In the genomic region with DNA sequence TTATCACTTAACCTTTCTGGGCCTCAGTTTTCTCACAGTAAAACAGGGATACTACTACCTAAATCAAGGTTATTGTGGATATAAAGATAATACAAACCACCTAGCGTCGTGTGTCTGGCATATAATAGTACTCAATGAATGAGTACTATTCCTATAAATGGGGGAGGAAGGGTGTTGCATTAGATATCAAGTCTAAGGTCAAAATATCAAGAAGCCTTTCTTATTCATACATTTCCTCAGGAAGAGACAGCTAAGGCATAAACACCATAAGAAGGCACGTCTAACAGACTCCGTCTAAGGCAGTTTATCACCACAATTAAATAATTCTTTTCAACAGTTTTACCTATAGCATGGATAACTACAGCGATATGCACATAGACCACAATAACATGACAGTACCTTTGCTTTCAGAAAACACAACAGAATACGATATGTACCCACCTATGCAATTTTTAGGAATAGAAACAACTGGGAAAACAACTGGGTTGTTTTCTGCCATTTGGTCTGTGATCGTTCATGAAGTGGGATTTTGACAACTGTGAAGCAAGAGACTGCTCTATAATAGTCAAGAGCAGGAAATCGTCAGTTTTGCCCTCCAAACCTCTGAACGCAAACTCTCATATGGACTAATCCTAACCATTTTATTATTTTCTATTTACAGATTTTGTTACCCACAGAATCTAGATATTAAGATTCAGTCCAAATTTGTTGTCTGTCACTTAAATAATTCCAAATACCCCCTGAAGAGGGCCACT, we compare ENCODE assay signal across 14 cellular contexts. TPM values are rescaled to one million over a fixed set of nuclear protein-coding genes. Genes with fewer than 3 reads are reported as not detected.
DNase-seq lines count a peak whose midpoint lies in the region; ATAC-seq, FAIRE-seq and TF ChIP-seq lines count a peak whose summit lies in the region.
"Had no signal": no experiment of that assay in that cellular context is flagged by ENCODE, and none has a peak within 500 bp of the region (broad histone marks: within the 10 kb centered on the region; RNA-seq: fewer than 3 reads in every experiment).

No MANE protein-coding gene starts in this region.

- H3K27me3 ChIP-seq in liver (ENCODE audit: control insufficient read depth in 4 of 4, insufficient read depth in 4 of 4, low read length in 3 of 4) (no peaks in the 10 kb centered on the region), HepG2 (ENCODE audit: control insufficient read depth in 1 of 2, insufficient read depth in 2 of 2, low read length in 2 of 2) (no peaks in the 10 kb centered on the region), right lobe of liver (no peaks in the 10 kb centered on the region), prostate gland (replicated peaks; ENCODE audit: insufficient read depth) (no peaks in the 10 kb centered on the region)
- H3K27me3 ChIP-seq: BLaER1 treated with 17β-estradiol and CSF1 and Interleukin-3, amounts not matched to agents 10 nM and 100 nM had no signal

- ATAC-seq in HepG2 (no peak), right lobe of liver (peak in 3 of 4 donors; percentile 39 to 74 (median 67))
- ATAC-seq: GM12878, GM23338 had no signal

- H3K27ac Mint-ChIP-seq in chondrocyte (ENCODE audit: unreplicated experiment), result no peak overlapping the region
- H3K27ac Mint-ChIP-seq in MCF 10A (ENCODE audit: low read depth, unreplicated experiment), result no peak overlapping the region
- H3K27ac Mint-ChIP-seq: CD4-positive, CD25-positive, alpha-beta regulatory T cell; GM23338 had no signal

- H3K36me3 ChIP-seq in liver (ENCODE audit: control insufficient read depth in 4 of 4, insufficient read depth in 3 of 4, low read depth in 1 of 4, low read length in 3 of 4) (peaks cover 2 to 4% (median 2%) of the 10 kb centered on the region in 4 donors), HepG2 (replicated peaks in 1 of 2; ENCODE audit: control insufficient read depth in 1 of 2, insufficient read depth in 2 of 2, low read length in 2 of 2) (peaks cover 2 to 12% of the 10 kb centered on the region in 2 experiments), right lobe of liver (peaks cover 0 to 2% (median 0%) of the 10 kb centered on the region in 4 donors), prostate gland (no peaks in the 10 kb centered on the region)

- BruUV-seq in HepG2 (replicated peaks; lab: Mats Ljungman, UMichigan), result no TSS peak
- no TSS peak for BruUV-seq in MCF 10A (replicated peaks; lab: Mats Ljungman, UMichigan)

- H3K27ac ChIP-seq in liver (ENCODE audit: low read depth in 1 of 2, low read length in 2 of 2), result no peak overlapping the region
- no peak overlapping the region for H3K27ac ChIP-seq in HepG2 (ENCODE audit: extremely low read length, insufficient read depth, low read length)
- peak overlapping the region in 1 of 3 donors; percentile 27 for H3K27ac ChIP-seq in right lobe of liver
- H3K27ac ChIP-seq in prostate gland, result no peak overlapping the region
- H3K27ac ChIP-seq: BLaER1 treated with 17β-estradiol and CSF1 and Interleukin-3, amounts not matched to agents 10 nM and 100 nM had no signal

- TF ChIP-seq POLR2A in HepG2 (IDR thresholded peaks at IDR 0.05; ENCODE audit: insufficient read depth in 1 of 2, low read depth in 2 of 2, low read length in 2 of 2), result no peak
- TF ChIP-seq POLR2A in right lobe of liver (IDR thresholded peaks at IDR 0.05), result no peak
- no peak for TF ChIP-seq POLR2A in prostate gland (IDR thresholded peaks at IDR 0.05)

- H3K4me1 Mint-ChIP-seq in chondrocyte (ENCODE audit: low read depth), result peaks cover 15% of the 10 kb centered on the region
- no peaks in the 10 kb centered on the region for H3K4me1 Mint-ChIP-seq in MCF 10A (ENCODE audit: insufficient read depth, unreplicated experiment)
- H3K4me1 Mint-ChIP-seq: GM23338 had no signal

- H3K27me3 Mint-ChIP-seq in chondrocyte (ENCODE audit: low read depth) (no peaks in the 10 kb centered on the region), MCF 10A (ENCODE audit: insufficient read depth, unreplicated experiment) (no peaks in the 10 kb centered on the region)
- H3K27me3 Mint-ChIP-seq: CD4-positive, CD25-positive, alpha-beta regulatory T cell had no signal

- CTCF ChIA-PET in HepG2 (lab: Yijun Ruan, JAX; ENCODE audit: low intra/inter-chr PET ratio, low total read pairs), result no interaction called here
- CTCF ChIA-PET in MCF 10A (lab: Yijun Ruan, JAX), result no interaction called here
- CTCF ChIA-PET in GM10248 (lab: Yijun Ruan, JAX), result no interaction called here

- no peak for FAIRE-seq in HepG2 (lab: Jason Lieb, UNC)
- FAIRE-seq: GM12878 had no signal

- H4K20me1 ChIP-seq in HepG2 (ENCODE audit: insufficient read depth, low read length), result no peaks in the 10 kb centered on the region

- H3K4me3 ChIP-seq in liver (ENCODE audit: low read depth in 1 of 3, low read length in 3 of 3) (no peak overlapping the region), HepG2 (replicated peaks in 1 of 3; ENCODE audit: insufficient read depth in 1 of 3, low read depth in 2 of 3, low read length in 3 of 3) (no peak overlapping the region), right lobe of liver (no peak overlapping the region), prostate gland (no peak overlapping the region)
- H3K4me3 ChIP-seq: BLaER1 treated with 17β-estradiol and CSF1 and Interleukin-3, amounts not matched to agents 10 nM and 100 nM; GM12878; GM23338 had no signal

- TF ChIP-seq CTCF in liver (IDR thresholded peaks at IDR 0.05; ENCODE audit: low read depth, low read length, missing input control) (no peak), HepG2 (CRISPR knock-in tag; IDR thresholded peaks at IDR 0.05) (no peak), chondrocyte (IDR thresholded peaks at IDR 0.05) (peak; percentile 13), right lobe of liver (IDR thresholded peaks at IDR 0.05) (no peak), MCF 10A (IDR thresholded peaks at IDR 0.05; ENCODE audit: unreplicated experiment) (no peak), GM10248 (IDR thresholded peaks at IDR 0.05; ENCODE audit: control extremely low read depth, extremely low read depth, low read depth, missing control alignments) (no peak), prostate gland (IDR thresholded peaks at IDR 0.05) (no peak)

- in situ Hi-C loops in HepG2 (cut with HindIII; ENCODE audit: extremely low pct_ligation_motif_present, low pct_unique_long_range_greater_than_20kb), result no loop called here

- no peak overlapping the region for H3K9ac ChIP-seq in liver (ENCODE audit: low read depth in 1 of 2, low read length in 2 of 2)
- H3K9ac ChIP-seq in HepG2 (ENCODE audit: insufficient read depth, low read depth, low read length), result no peak overlapping the region
- H3K9ac ChIP-seq: BLaER1 treated with 17β-estradiol and CSF1 and Interleukin-3, amounts not matched to agents 10 nM and 100 nM had no signal

- H3K4me1 ChIP-seq in liver (ENCODE audit: control insufficient read depth in 4 of 4, insufficient read depth in 4 of 4, low read length in 3 of 4) (peaks cover 0 to 4% (median 3%) of the 10 kb centered on the region in 4 donors), HepG2 (ENCODE audit: insufficient read depth, low read length) (no peaks in the 10 kb centered on the region), right lobe of liver (no peaks in the 10 kb centered on the region), prostate gland (replicated peaks) (no peaks in the 10 kb centered on the region)

- TF ChIP-seq RAD21 in liver (IDR thresholded peaks at IDR 0.05) (no peak), HepG2 (CRISPR knock-in tag; IDR thresholded peaks at IDR 0.05) (no peak)

- no peak overlapping the region for H2AFZ ChIP-seq in HepG2 (ENCODE audit: low read length)
- H2AFZ ChIP-seq: GM23338 had no signal

- H3K36me3 Mint-ChIP-seq in chondrocyte (ENCODE audit: low read depth) (peaks cover 4% of the 10 kb centered on the region), MCF 10A (ENCODE audit: insufficient read depth, unreplicated experiment) (peaks cover 58% of the 10 kb centered on the region)

- no peak overlapping the region for H3K4me3 Mint-ChIP-seq in chondrocyte (ENCODE audit: unreplicated experiment)
- H3K4me3 Mint-ChIP-seq in MCF 10A (ENCODE audit: unreplicated experiment), result no peak overlapping the region
- H3K4me3 Mint-ChIP-seq: CD4-positive, CD25-positive, alpha-beta regulatory T cell; GM23338 had no signal

- H3K9me3 Mint-ChIP-seq in chondrocyte (ENCODE audit: low read depth) (no peaks in the 10 kb centered on the region), MCF 10A (ENCODE audit: unreplicated experiment) (no peaks in the 10 kb centered on the region)
- H3K9me3 Mint-ChIP-seq: CD4-positive, CD25-positive, alpha-beta regulatory T cell; GM23338 had no signal

- H3K9me3 ChIP-seq in liver (ENCODE audit: control insufficient read depth in 4 of 4, low read length in 3 of 4) (no peaks in the 10 kb centered on the region), HepG2 (ENCODE audit: low read length) (no peaks in the 10 kb centered on the region), right lobe of liver (no peaks in the 10 kb centered on the region), prostate gland (no peaks in the 10 kb centered on the region)
- H3K9me3 ChIP-seq: BLaER1 treated with 17β-estradiol and CSF1 and Interleukin-3, amounts not matched to agents 10 nM and 100 nM had no signal

- H3K4me2 ChIP-seq in HepG2 (ENCODE audit: low read depth, low read length), result no peak overlapping the region
- H3K4me2 ChIP-seq: BLaER1 treated with 17β-estradiol and CSF1 and Interleukin-3, amounts not matched to agents 10 nM and 100 nM; GM23338 had no signal

- intact Hi-C loops in HepG2 (cut with micrococcal nuclease; ENCODE audit: unreplicated experiment), result no loop called here
- intact Hi-C loops in right lobe of liver (cut with DNase I), result no loop called here
- intact Hi-C loops in MCF 10A (cut with micrococcal nuclease), result no loop called here
- intact Hi-C loops in prostate gland (cut with DNase I), result no loop called here

- WGBS in liver, result 85% methylated on average over 9 of the region's 9 CpGs
- 98% methylated on average over 9 of the region's 9 CpGs for WGBS in HepG2 (ENCODE audit: low lambda C conversion rate)
- WGBS in right lobe of liver (ENCODE audit: insufficient coverage, low coverage, low lambda C conversion rate, missing lambda C conversion rate), result 83% methylated on average over 9 of the region's 9 CpGs
- WGBS in prostate gland, result 88% methylated on average over 9 of the region's 9 CpGs

- DNase-seq in HepG2 (ENCODE audit: low spot score), result no peak
- DNase-seq in chondrocyte (ENCODE audit: low spot score), result no peak
- no peak for DNase-seq in right lobe of liver
- no peak for DNase-seq in MCF 10A (ENCODE audit: unreplicated experiment)
- no peak for DNase-seq in GM10248 (ENCODE audit: extremely low spot score)
- no peak for DNase-seq in prostate gland (ENCODE audit: low spot score)
- no peak for DNase-seq in HUDEP-2 (lab: John Stamatoyannopoulos, UW; ENCODE audit: unreplicated experiment in 76 of 76)
- DNase-seq: 8988T; CD4-positive, CD25-positive, alpha-beta regulatory T cell; H7 had no signal

- no peaks in the 10 kb centered on the region for H3K79me2 ChIP-seq in HepG2 (ENCODE audit: insufficient read depth, low read length)

- POLR2A ChIA-PET in HepG2 (lab: Yijun Ruan, JAX) (no interaction called here), MCF 10A (lab: Yijun Ruan, JAX) (interaction anchor here (1.5 kb wide), 1 partner anchor 79 kb away, joined by 4 read pairs; a partner anchor contains a TSS), GM10248 (lab: Yijun Ruan, JAX) (no interaction called here)

- TF ChIP-seq EP300 in HepG2 (IDR thresholded peaks at IDR 0.05; ENCODE audit: low read depth in 2 of 2, low read length in 2 of 2), result no peak
- no peak for TF ChIP-seq EP300 in HepG2 (CRISPR knock-in tag; IDR thresholded peaks at IDR 0.05; ENCODE audit: borderline replicate concordance)

RNA-seq across cellular contexts. Expression of a gene that starts 53.1 kb away (rescaled TPM):
- total RNA-seq in liver (10 to 100 TPM; 42.2 to 57.0 TPM), HepG2 (2016; rRNA removed; fragmentation: Illumina TruSeq; extraction: Trizol) (216 and 303 TPM in 2 replicates), chondrocyte (91.0 to 151 TPM (median 91.3 TPM) in 3 replicates), right lobe of liver (10 to 100 TPM; 27.5 to 44.2 (median 32.0) TPM), MCF 10A (2022) (128 and 152 TPM in 2 replicates), prostate gland (10 to 100 TPM; 85.8 to 88.1 TPM)
- polyA plus RNA-seq in liver (10 to 100 TPM; 31.2 to 34.6 TPM), HepG2 (2011; rRNA removed) (93.6 and 133 TPM in 2 replicates)
- total RNA-seq in HepG2 (2016; cell fraction: cytosol; rRNA removed; fragmentation: Illumina TruSeq; extraction: Trizol; ENCODE audit: low read depth), result 17.8 and 18.7 TPM in 2 replicates
- 220 and 303 TPM in 2 replicates for total RNA-seq in HepG2 (2016; cell fraction: insoluble cytoplasmic fraction; rRNA removed; fragmentation: Illumina TruSeq; extraction: Trizol)
- 54.4 and 60.8 TPM in 2 replicates for total RNA-seq in HepG2 (2016; cell fraction: membrane; rRNA removed; fragmentation: Illumina TruSeq; extraction: Trizol)
- 120 and 127 TPM in 2 replicates for total RNA-seq in HepG2 (2016; cell fraction: nucleus; rRNA removed; fragmentation: Illumina TruSeq; extraction: Trizol)
- 55.9 and 84.1 TPM in 2 replicates for polyA plus RNA-seq in HepG2 (2011; cell fraction: cytosol; rRNA removed)
- polyA plus RNA-seq in HepG2 (2011; cell fraction: nucleus; rRNA removed), result 20.7 and 25.3 TPM in 2 replicates
- 82.4 and 94.8 TPM in 2 replicates for polyA plus RNA-seq in HepG2 (2012)
- polyA plus RNA-seq in HepG2 (2016; cell fraction: cytosol; fragmentation: Illumina TruSeq; extraction: Trizol; ENCODE audit: low read depth), result 13.1 and 13.2 TPM in 2 replicates
- 325 and 342 TPM in 2 replicates for polyA plus RNA-seq in HepG2 (2016; cell fraction: insoluble cytoplasmic fraction; fragmentation: Illumina TruSeq; extraction: Trizol; ENCODE audit: low read depth)
- 41.5 and 41.9 TPM in 2 replicates for polyA plus RNA-seq in HepG2 (2016; cell fraction: membrane; fragmentation: Illumina TruSeq; extraction: Trizol; ENCODE audit: low read depth)
- polyA plus RNA-seq in HepG2 (2016; cell fraction: nucleus; fragmentation: Illumina TruSeq; extraction: Trizol; ENCODE audit: insufficient read depth, low read depth), result 149 and 155 TPM in 2 replicates
- polyA minus RNA-seq in HepG2 (2011; rRNA and poly(A)+ RNA removed; ENCODE audit: low replicate concordance), result 55.1 and 153 TPM in 2 replicates
- 59.6 and 62.2 TPM in 2 replicates for polyA minus RNA-seq in HepG2 (2011; cell fraction: cytosol; rRNA and poly(A)+ RNA removed)
- polyA minus RNA-seq in HepG2 (2011; cell fraction: nucleus; rRNA and poly(A)+ RNA removed), result 145 and 152 TPM in 2 replicates
